In genomic region chr1:154567386-154568164, GRCh38 we compare ENCODE assay signal across 1 cellular context.
A peak's percentile ranks its signal among the peaks of the same experiment; 100 is the strongest.
TF ChIP-seq lines count a peak whose summit lies in the region.

A gene with protein sequence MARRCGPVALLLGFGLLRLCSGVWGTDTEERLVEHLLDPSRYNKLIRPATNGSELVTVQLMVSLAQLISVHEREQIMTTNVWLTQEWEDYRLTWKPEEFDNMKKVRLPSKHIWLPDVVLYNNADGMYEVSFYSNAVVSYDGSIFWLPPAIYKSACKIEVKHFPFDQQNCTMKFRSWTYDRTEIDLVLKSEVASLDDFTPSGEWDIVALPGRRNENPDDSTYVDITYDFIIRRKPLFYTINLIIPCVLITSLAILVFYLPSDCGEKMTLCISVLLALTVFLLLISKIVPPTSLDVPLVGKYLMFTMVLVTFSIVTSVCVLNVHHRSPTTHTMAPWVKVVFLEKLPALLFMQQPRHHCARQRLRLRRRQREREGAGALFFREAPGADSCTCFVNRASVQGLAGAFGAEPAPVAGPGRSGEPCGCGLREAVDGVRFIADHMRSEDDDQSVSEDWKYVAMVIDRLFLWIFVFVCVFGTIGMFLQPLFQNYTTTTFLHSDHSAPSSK (plus strand): TSS chr1:154567778. CDS start chr1:154568045, 267 bp downstream.

TF ChIP-seq in HepG2, 621 proteins besides CTCF, POLR2A, EP300 and RAD21 (continued from another document and continues in another):
- 0 out of 2 replicates have a peak, but pooled peaks have one; percentile 42 for TF ChIP-seq ZNF414 (CRISPR knock-in tag; IDR thresholded peaks at IDR 0.05)
- TF ChIP-seq ZNF136 (CRISPR knock-in tag; IDR thresholded peaks at IDR 0.05; ENCODE audit: low read depth): 0 out of 2 replicates have a peak, but pooled peaks have one; percentile 51
- no peak for TF ChIP-seq RNF2 (conservative IDR thresholded peaks at IDR 0.05; ENCODE audit: low read depth)
- no peak for TF ChIP-seq CHD4 (IDR thresholded peaks at IDR 0.05; ENCODE audit: borderline replicate concordance, low read length)
- TF ChIP-seq HNRNPL (IDR thresholded peaks at IDR 0.05; ENCODE audit: low read depth, low read length): no peak
- peak; percentile 62; the same call in 1 of the 2 replicates for TF ChIP-seq ZNF644 (CRISPR knock-in tag; IDR thresholded peaks at IDR 0.05; ENCODE audit: low read depth)
- TF ChIP-seq, protein P1, sequence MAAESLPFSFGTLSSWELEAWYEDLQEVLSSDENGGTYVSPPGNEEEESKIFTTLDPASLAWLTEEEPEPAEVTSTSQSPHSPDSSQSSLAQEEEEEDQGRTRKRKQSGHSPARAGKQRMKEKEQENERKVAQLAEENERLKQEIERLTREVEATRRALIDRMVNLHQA (CRISPR knock-in tag; IDR thresholded peaks at IDR 0.05): no peak
- TF ChIP-seq GATAD1 (CRISPR knock-in tag; IDR thresholded peaks at IDR 0.05): peak; percentile 64
- peak; percentile 70; the same call in 1 of the 2 replicates for TF ChIP-seq YEATS4 (CRISPR knock-in tag; IDR thresholded peaks at IDR 0.05; ENCODE audit: borderline replicate concordance)
- peak; percentile 91 for TF ChIP-seq TBX2 (CRISPR knock-in tag; IDR thresholded peaks at IDR 0.05; ENCODE audit: borderline replicate concordance)
- peak; percentile 93; the same call in 1 of the 2 replicates for TF ChIP-seq ZNF160 (CRISPR knock-in tag; IDR thresholded peaks at IDR 0.05)
- TF ChIP-seq, protein P2, sequence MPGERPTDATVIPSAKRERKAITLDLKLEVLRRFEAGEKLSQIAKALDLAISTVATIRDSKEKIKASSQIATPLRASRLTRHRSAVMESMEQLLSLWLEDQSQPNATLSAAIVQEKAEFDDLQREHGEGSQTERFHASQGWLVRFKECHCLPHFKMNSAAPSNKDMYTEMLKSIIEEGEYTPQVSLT (CRISPR knock-in tag; IDR thresholded peaks at IDR 0.05; ENCODE audit: borderline replicate concordance, low read depth): no peak; the same call in 1 of the 2 replicates
- no peak for TF ChIP-seq ZNF839 (CRISPR knock-in tag; IDR thresholded peaks at IDR 0.05; ENCODE audit: borderline replicate concordance)
- TF ChIP-seq CSRNP1 (CRISPR knock-in tag; IDR thresholded peaks at IDR 0.05): peak; percentile 97
- no peak for TF ChIP-seq ELF1 (CRISPR knock-in tag; IDR thresholded peaks at IDR 0.05)
- TF ChIP-seq HMG20B (CRISPR knock-in tag; conservative IDR thresholded peaks at IDR 0.05): no peak
- TF ChIP-seq FOXA1 (IDR thresholded peaks at IDR 0.05): no peak
- no peak for TF ChIP-seq FOXA1 (CRISPR knock-in tag; IDR thresholded peaks at IDR 0.05)
- no peak; the same call in 1 of the 2 replicates for TF ChIP-seq PREB (CRISPR knock-in tag; IDR thresholded peaks at IDR 0.05)
- peak; percentile 81; the same call in 1 of the 2 replicates for TF ChIP-seq TGIF2 (CRISPR knock-in tag; IDR thresholded peaks at IDR 0.05)
- peak; percentile 28; the same call in 1 of the 2 replicates for TF ChIP-seq ZFP1 (CRISPR knock-in tag; IDR thresholded peaks at IDR 0.05)
- peak; percentile 81; the same call in 1 of the 2 replicates for TF ChIP-seq ZNF556 (CRISPR knock-in tag; IDR thresholded peaks at IDR 0.05; ENCODE audit: borderline replicate concordance)
- TF ChIP-seq SP2 (CRISPR knock-in tag; IDR thresholded peaks at IDR 0.05): peak; percentile 52; the same call in 1 of the 2 replicates
- TF ChIP-seq ZNF768 (CRISPR knock-in tag; IDR thresholded peaks at IDR 0.05): peak; percentile 78; the same call in 1 of the 2 replicates
- TF ChIP-seq ZNF792 (CRISPR knock-in tag; IDR thresholded peaks at IDR 0.05): peak; percentile 98
- TF ChIP-seq SMYD3 (CRISPR knock-in tag; IDR thresholded peaks at IDR 0.05): peak; percentile 87
- TF ChIP-seq ZBTB7A (CRISPR knock-in tag; IDR thresholded peaks at IDR 0.05): peak; percentile 79; the same call in 1 of the 2 replicates
- TF ChIP-seq PCBP2 (optimal IDR thresholded peaks at IDR 0.05; ENCODE audit: low read depth, low read length, poor library complexity, severe bottlenecking): no peak
- TF ChIP-seq ZNF260 (CRISPR knock-in tag; IDR thresholded peaks at IDR 0.05; ENCODE audit: borderline replicate concordance, low read depth): no peak
- peak; percentile 97 for TF ChIP-seq ZNF564 (CRISPR knock-in tag; IDR thresholded peaks at IDR 0.05)
- TF ChIP-seq MBNL3 (CRISPR knock-in tag; conservative IDR thresholded peaks at IDR 0.05): no peak
- TF ChIP-seq, protein P3, sequence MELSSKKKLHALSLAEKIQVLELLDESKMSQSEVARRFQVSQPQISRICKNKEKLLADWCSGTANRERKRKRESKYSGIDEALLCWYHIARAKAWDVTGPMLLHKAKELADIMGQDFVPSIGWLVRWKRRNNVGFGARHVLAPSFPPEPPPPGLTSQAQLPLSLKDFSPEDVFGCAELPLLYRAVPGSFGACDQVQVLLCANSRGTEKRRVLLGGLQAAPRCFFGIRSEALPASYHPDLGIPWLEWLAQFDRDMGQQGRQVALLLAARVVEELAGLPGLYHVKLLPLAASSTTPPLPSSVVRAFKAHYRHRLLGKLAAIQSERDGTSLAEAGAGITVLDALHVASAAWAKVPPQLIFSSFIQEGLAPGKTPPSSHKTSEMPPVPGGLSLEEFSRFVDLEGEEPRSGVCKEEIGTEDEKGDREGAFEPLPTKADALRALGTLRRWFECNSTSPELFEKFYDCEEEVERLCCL (CRISPR knock-in tag; IDR thresholded peaks at IDR 0.05; ENCODE audit: borderline replicate concordance): no peak
- no peak for TF ChIP-seq MAFK (conservative IDR thresholded peaks at IDR 0.05 in 1 of 2, IDR thresholded peaks at IDR 0.05 in 1 of 2; ENCODE audit: low read length in 2 of 2)
- 0 out of 2 replicates have a peak, but pooled peaks have one; percentile 52 for TF ChIP-seq SMAD9 (CRISPR knock-in tag; IDR thresholded peaks at IDR 0.05)
- TF ChIP-seq ZNF337 (CRISPR knock-in tag; IDR thresholded peaks at IDR 0.05; ENCODE audit: borderline replicate concordance, low read depth): peak; percentile 65; the same call in 1 of the 2 replicates
- TF ChIP-seq, protein P4, sequence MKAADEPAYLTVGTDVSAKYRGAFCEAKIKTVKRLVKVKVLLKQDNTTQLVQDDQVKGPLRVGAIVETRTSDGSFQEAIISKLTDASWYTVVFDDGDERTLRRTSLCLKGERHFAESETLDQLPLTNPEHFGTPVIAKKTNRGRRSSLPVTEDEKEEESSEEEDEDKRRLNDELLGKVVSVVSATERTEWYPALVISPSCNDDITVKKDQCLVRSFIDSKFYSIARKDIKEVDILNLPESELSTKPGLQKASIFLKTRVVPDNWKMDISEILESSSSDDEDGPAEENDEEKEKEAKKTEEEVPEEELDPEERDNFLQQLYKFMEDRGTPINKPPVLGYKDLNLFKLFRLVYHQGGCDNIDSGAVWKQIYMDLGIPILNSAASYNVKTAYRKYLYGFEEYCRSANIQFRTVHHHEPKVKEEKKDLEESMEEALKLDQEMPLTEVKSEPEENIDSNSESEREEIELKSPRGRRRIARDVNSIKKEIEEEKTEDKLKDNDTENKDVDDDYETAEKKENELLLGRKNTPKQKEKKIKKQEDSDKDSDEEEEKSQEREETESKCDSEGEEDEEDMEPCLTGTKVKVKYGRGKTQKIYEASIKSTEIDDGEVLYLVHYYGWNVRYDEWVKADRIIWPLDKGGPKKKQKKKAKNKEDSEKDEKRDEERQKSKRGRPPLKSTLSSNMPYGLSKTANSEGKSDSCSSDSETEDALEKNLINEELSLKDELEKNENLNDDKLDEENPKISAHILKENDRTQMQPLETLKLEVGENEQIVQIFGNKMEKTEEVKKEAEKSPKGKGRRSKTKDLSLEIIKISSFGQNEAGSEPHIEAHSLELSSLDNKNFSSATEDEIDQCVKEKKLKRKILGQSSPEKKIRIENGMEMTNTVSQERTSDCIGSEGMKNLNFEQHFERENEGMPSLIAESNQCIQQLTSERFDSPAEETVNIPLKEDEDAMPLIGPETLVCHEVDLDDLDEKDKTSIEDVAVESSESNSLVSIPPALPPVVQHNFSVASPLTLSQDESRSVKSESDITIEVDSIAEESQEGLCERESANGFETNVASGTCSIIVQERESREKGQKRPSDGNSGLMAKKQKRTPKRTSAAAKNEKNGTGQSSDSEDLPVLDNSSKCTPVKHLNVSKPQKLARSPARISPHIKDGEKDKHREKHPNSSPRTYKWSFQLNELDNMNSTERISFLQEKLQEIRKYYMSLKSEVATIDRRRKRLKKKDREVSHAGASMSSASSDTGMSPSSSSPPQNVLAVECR (CRISPR knock-in tag; IDR thresholded peaks at IDR 0.05; ENCODE audit: borderline replicate concordance): peak; percentile 94
- peak; percentile 71; the same call in 1 of the 2 replicates for TF ChIP-seq SIN3A (IDR thresholded peaks at IDR 0.05; ENCODE audit: borderline replicate concordance, low read depth, low read length)
- TF ChIP-seq ZNF660 (CRISPR knock-in tag; IDR thresholded peaks at IDR 0.05; ENCODE audit: borderline replicate concordance, low read depth): no peak
- peak; percentile 98 for TF ChIP-seq ZNF430 (CRISPR knock-in tag; IDR thresholded peaks at IDR 0.05)
- TF ChIP-seq, protein P5, sequence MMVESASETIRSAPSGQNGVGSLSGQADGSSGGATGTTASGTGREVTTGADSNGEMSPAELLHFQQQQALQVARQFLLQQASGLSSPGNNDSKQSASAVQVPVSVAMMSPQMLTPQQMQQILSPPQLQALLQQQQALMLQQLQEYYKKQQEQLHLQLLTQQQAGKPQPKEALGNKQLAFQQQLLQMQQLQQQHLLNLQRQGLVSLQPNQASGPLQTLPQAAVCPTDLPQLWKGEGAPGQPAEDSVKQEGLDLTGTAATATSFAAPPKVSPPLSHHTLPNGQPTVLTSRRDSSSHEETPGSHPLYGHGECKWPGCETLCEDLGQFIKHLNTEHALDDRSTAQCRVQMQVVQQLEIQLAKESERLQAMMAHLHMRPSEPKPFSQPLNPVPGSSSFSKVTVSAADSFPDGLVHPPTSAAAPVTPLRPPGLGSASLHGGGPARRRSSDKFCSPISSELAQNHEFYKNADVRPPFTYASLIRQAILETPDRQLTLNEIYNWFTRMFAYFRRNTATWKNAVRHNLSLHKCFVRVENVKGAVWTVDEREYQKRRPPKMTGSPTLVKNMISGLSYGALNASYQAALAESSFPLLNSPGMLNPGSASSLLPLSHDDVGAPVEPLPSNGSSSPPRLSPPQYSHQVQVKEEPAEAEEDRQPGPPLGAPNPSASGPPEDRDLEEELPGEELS (CRISPR knock-in tag; IDR thresholded peaks at IDR 0.05): peak; percentile 49; the same call in 1 of the 2 replicates
- no peak for TF ChIP-seq HNRNPK (IDR thresholded peaks at IDR 0.05; ENCODE audit: low read depth, low read length, poor library complexity, severe bottlenecking)
- no peak for TF ChIP-seq ZNF292 (CRISPR knock-in tag; IDR thresholded peaks at IDR 0.05; ENCODE audit: borderline replicate concordance, low read depth)
- TF ChIP-seq ZNF282 (IDR thresholded peaks at IDR 0.05; ENCODE audit: partially characterized antibody): no peak
- peak; percentile 76 for TF ChIP-seq ZNF780A (CRISPR knock-in tag; IDR thresholded peaks at IDR 0.05)
- TF ChIP-seq, protein P6, sequence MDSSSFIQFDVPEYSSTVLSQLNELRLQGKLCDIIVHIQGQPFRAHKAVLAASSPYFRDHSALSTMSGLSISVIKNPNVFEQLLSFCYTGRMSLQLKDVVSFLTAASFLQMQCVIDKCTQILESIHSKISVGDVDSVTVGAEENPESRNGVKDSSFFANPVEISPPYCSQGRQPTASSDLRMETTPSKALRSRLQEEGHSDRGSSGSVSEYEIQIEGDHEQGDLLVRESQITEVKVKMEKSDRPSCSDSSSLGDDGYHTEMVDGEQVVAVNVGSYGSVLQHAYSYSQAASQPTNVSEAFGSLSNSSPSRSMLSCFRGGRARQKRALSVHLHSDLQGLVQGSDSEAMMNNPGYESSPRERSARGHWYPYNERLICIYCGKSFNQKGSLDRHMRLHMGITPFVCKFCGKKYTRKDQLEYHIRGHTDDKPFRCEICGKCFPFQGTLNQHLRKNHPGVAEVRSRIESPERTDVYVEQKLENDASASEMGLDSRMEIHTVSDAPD (CRISPR knock-in tag; IDR thresholded peaks at IDR 0.05): no peak
- peak; percentile 96 for TF ChIP-seq ZBTB43 (CRISPR knock-in tag; conservative IDR thresholded peaks at IDR 0.05)
- peak; percentile 96 for TF ChIP-seq ZSCAN31 (CRISPR knock-in tag; IDR thresholded peaks at IDR 0.05; ENCODE audit: low read depth)
- TF ChIP-seq, protein P7, sequence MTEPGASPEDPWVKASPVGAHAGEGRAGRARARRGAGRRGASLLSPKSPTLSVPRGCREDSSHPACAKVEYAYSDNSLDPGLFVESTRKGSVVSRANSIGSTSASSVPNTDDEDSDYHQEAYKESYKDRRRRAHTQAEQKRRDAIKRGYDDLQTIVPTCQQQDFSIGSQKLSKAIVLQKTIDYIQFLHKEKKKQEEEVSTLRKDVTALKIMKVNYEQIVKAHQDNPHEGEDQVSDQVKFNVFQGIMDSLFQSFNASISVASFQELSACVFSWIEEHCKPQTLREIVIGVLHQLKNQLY (CRISPR knock-in tag; IDR thresholded peaks at IDR 0.05): no peak
- no peak for TF ChIP-seq PCBP1 (IDR thresholded peaks at IDR 0.05; ENCODE audit: borderline replicate concordance, low read depth, low read length)
